32 cellular contexts compared by ENCODE assay signal in genomic region chr6:116595247-116595646, GRCh38. TPM values are rescaled to one million over a fixed set of nuclear protein-coding genes. Genes with fewer than 3 reads are reported as not detected.
"Had no signal": no experiment of that assay in that cellular context is flagged by ENCODE, and none has a peak within 500 bp of the region (broad histone marks: within the 10 kb centered on the region; RNA-seq: fewer than 3 reads in every experiment).

No MANE protein-coding gene starts in this region.

- FAIRE-seq: endothelial cell of umbilical vein, kidney had no signal

- H3K27ac ChIP-seq: esophagus muscularis mucosa, foreskin keratinocyte, gastroesophageal sphincter, heart left ventricle, hepatocyte, neural progenitor cell, prostate gland, right atrium auricular region, suprapubic skin, transverse colon, upper lobe of right lung, uterus had no signal

- ATAC-seq: foreskin keratinocyte; gastroesophageal sphincter; heart left ventricle; left lobe of liver; naive thymus-derived CD4-positive, alpha-beta T cell; sciatic nerve; stimulated activated naive CD8-positive, alpha-beta T cell treated with anti-CD3 and anti-CD28 coated beads, Interleukin-15, amount 100 ng/mL, for 72 hours; upper lobe of right lung had no signal

- H3K9me3 ChIP-seq: esophagus muscularis mucosa, gastroesophageal sphincter, heart left ventricle, prostate gland, right atrium auricular region, suprapubic skin, transverse colon, upper lobe of right lung, uterus had no signal

- DNase-seq: dermis blood vessel endothelial cell; effector memory CD4-positive, alpha-beta T cell; foreskin keratinocyte; heart left ventricle; kidney; naive thymus-derived CD4-positive, alpha-beta T cell; stimulated activated CD4-positive, alpha-beta T cell treated with anti-CD3 and anti-CD28 coated beads, Interleukin-12 subunit alpha, Interleukin-12 subunit beta, amount 100 ng/mL, for 4 hours; stimulated activated CD4-positive, alpha-beta T cell treated with anti-CD3 and anti-CD28 coated beads, Interleukin-1b, Interleukin-23, amount 100 ng/mL, for 48 hours; stimulated activated CD4-positive, alpha-beta T cell treated with anti-CD3 and anti-CD28 coated beads, Interleukin-4, amount 100 ng/mL, for 1 hour; stimulated activated CD8-positive, alpha-beta memory T cell treated with anti-CD3 and anti-CD28 coated beads, Interleukin-4, amount 100 ng/mL, for 48 hours; stimulated activated naive CD4-positive, alpha-beta T cell; stimulated activated naive CD8-positive, alpha-beta T cell treated with anti-CD3 and anti-CD28 coated beads, Interleukin-15, amount 100 ng/mL, for 72 hours; transverse colon; upper lobe of right lung; uterus had no signal

- H3K4me3 ChIP-seq: esophagus muscularis mucosa, gastroesophageal sphincter, heart left ventricle, hepatocyte, lung, neural progenitor cell, prostate gland, right atrium auricular region, smooth muscle cell, suprapubic skin, transverse colon, upper lobe of right lung, uterus had no signal

- H3K36me3 ChIP-seq: prostate gland, uterus had no signal

- H3K27me3 ChIP-seq: esophagus muscularis mucosa, foreskin keratinocyte, gastroesophageal sphincter, heart left ventricle, hepatocyte, neural progenitor cell, right atrium auricular region, suprapubic skin, transverse colon, upper lobe of right lung, uterus had no signal

- H3K4me1 ChIP-seq: esophagus muscularis mucosa, foreskin keratinocyte, gastroesophageal sphincter, heart left ventricle, neural progenitor cell, prostate gland, right atrium auricular region, suprapubic skin, transverse colon, upper lobe of right lung, uterus had no signal

RNA-seq across cellular contexts. Expression of gene RSPH4A, which starts 21.0 kb away (rescaled TPM):
- total RNA-seq: epithelial cell of proximal tubule, left lobe of liver had no signal
- polyA plus RNA-seq: naive thymus-derived CD4-positive, alpha-beta T cell; smooth muscle cell had no signal

RNA-seq across cellular contexts. Expression of gene CALHM4, which starts 41.7 kb away (rescaled TPM):
- total RNA-seq: dermis blood vessel endothelial cell; endothelial cell of umbilical vein; epithelial cell of proximal tubule; esophagus muscularis mucosa; fibroblast of lung; gastroesophageal sphincter; hepatocyte; kidney; left lobe of liver; liver; lung; mucosa of gallbladder; naive thymus-derived CD4-positive, alpha-beta T cell; osteoblast; right atrium auricular region; sciatic nerve; smooth muscle cell; transverse colon; upper lobe of right lung; uterus had no signal
- polyA plus RNA-seq: fibroblast of lung; hepatocyte; liver; lung; naive thymus-derived CD4-positive, alpha-beta T cell; smooth muscle cell had no signal

RNA-seq across cellular contexts. Expression of gene TRAPPC3L, which starts 49.8 kb away (rescaled TPM):
- total RNA-seq: epithelial cell of proximal tubule; gastroesophageal sphincter; kidney; left lobe of liver; mucosa of gallbladder; naive thymus-derived CD4-positive, alpha-beta T cell; prostate gland; smooth muscle cell; suprapubic skin; transverse colon had no signal
- polyA plus RNA-seq: endothelial cell of umbilical vein; heart left ventricle; naive thymus-derived CD4-positive, alpha-beta T cell had no signal
